Comparison of ENCODE assay signal across 2 cellular contexts in the genomic region with DNA sequence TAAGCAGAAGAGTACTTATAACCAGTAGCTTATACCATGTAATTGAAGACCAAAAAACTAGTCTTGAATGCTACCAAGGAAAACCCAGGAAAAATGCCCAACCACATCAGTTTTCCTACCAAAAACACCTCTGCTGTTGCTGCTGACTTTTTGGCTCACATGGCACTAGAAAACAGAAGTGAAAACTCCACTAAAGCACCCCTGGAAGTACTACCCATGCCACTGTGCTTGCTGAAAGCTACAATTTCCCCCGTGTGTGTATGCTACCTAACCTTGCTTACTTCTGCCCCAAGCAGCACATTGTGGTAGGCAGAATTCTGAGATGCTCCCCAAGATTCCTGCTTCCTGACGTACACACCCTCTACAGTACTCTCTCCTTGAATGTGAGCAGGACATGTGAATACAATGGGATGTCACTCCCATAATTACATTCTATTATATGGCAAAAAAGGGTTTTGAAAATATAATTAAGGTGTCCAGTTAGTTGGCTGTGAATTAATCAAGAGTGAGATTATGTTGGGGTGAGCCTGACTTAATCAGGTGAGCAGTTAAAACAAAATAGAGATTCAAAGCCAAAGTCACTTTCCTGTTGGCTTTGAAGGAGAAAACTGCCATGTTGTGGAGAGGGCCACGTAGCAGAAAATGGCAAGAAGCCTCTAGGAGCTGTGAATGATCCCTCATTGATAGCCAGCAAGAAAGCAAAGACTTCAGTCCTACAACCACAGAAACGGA.
TF ChIP-seq lines count a peak whose summit lies in the region.

No MANE protein-coding gene starts in this region.

TF ChIP-seq in IMR-90, 13 proteins besides CTCF, POLR2A, EP300 and RAD21:
- TF ChIP-seq RCOR1 (IDR thresholded peaks at IDR 0.05; ENCODE audit: insufficient replicate concordance, low read length) (no peak), CEBPB (IDR thresholded peaks at IDR 0.05; ENCODE audit: low read depth, low read length) (no peak), BHLHE40 (IDR thresholded peaks at IDR 0.05; ENCODE audit: low read depth, low read length) (no peak), MAZ (IDR thresholded peaks at IDR 0.05; ENCODE audit: borderline replicate concordance, low read depth, low read length) (no peak), NFE2L2 (IDR thresholded peaks at IDR 0.05; ENCODE audit: low read depth, low read length) (no peak), FOS (IDR thresholded peaks at IDR 0.05; ENCODE audit: low read depth, low read length) (no peak)

TF ChIP-seq in SK-N-SH, 30 proteins besides CTCF, POLR2A, EP300 and RAD21:
- TF ChIP-seq ELF1 (IDR thresholded peaks at IDR 0.05) (no peak), TCF12 (IDR thresholded peaks at IDR 0.05) (no peak), RXRA (IDR thresholded peaks at IDR 0.05; ENCODE audit: borderline replicate concordance, low read depth) (no peak)
